Comparison of ENCODE assay signal across 9 cellular contexts in the genomic region with DNA sequence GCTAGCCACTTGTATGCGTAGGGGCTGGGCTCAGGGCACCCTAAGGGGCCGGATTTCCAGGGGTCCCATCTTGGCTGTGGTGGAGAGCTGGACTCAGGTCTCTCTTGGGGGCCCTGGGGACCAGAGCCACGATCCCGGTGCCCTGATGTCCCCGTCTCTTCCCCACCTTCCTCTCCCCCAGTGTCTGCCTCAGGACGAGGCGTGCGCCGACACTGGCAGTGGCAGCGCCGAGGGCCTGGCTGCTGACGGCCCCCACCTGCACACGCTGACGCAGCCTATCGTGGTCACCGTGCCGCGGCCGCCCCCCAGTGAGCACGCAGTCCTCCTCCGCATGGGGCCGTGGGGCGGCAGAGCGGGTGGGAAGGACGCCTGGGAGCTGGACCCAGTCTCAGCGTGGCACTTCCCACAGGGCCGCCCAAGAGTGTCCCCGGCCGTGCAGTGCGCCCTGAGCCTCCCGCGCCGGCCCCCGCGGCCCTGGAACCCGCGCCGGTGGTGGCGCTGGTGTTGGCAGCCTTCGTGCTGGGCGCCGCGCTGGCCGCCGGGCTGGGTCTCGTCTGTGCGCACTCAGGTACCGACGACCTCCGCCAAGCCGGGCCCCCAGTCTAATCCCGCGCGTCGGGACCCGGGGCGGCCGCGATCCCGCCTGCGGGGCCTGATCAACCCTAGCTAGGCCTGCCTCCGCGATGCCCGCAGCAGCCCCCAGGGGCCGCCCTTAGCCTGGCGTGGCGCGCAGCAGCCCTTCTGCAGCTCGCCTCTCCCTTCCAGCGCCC. TPM values are rescaled to one million over a fixed set of nuclear protein-coding genes. Genes with fewer than 3 reads are reported as not detected.
DNase-seq lines count a peak whose midpoint lies in the region; ATAC-seq and TF ChIP-seq lines count a peak whose summit lies in the region.
"Had no signal": no experiment of that assay in that cellular context is flagged by ENCODE, and none has a peak within 500 bp of the region (broad histone marks: within the 10 kb centered on the region; RNA-seq: fewer than 3 reads in every experiment).

No MANE protein-coding gene starts in this region.

- H3K36me3 ChIP-seq in OCI-LY7 (ENCODE audit: insufficient read depth, low read length) = peaks cover 13% of the 10 kb centered on the region; the same call in 1 of the 2 replicates

- peaks cover 16% of the 10 kb centered on the region for H3K4me1 ChIP-seq in OCI-LY7 (ENCODE audit: insufficient read depth, low read length, poor library complexity, severe bottlenecking)

- peak; percentile 37 to 67 for DNase-seq in NCI-H524 (lab: John Stamatoyannopoulos, UW)
- no peak for DNase-seq in NCI-H524 treated with DMSO at 0.1 percent for 48 hours (lab: John Stamatoyannopoulos, UW)
- DNase-seq in OCI-LY7 (ENCODE audit: low spot score) = peak; percentile 44
- DNase-seq in activated gamma-delta T cell treated with Interleukin-2 at 50 U/mL for 16 hours = peak; percentile 50
- DNase-seq in fibroblast of the aortic adventitia (ENCODE audit: low read depth) = peak; percentile 45
- peak in 6 of 10 donors; percentile 55 to 94 (median 80) for DNase-seq in posterior cingulate gyrus
- DNase-seq in DMS153 (lab: John Stamatoyannopoulos, UW) = no peak

- H3K79me2 ChIP-seq in OCI-LY7 (ENCODE audit: insufficient read depth, low read depth, low read length) = no peaks in the 10 kb centered on the region

- no peaks in the 10 kb centered on the region for H3K9me2 ChIP-seq in OCI-LY7 (ENCODE audit: insufficient read depth, low read length)

- no peak overlapping the region for H3K27ac ChIP-seq in OCI-LY7 (ENCODE audit: low read depth, low read length, poor library complexity, severe bottlenecking)

- TF ChIP-seq CTCF in OCI-LY7 (conservative IDR thresholded peaks at IDR 0.05; ENCODE audit: low read length) (peak; percentile 59), fibroblast of the aortic adventitia (IDR thresholded peaks at IDR 0.05; ENCODE audit: insufficient read depth, low read length) (peak; percentile 63)

- POLR2A ChIA-PET in OCI-LY7 (lab: Charles Lee) = no interaction called here

- intact Hi-C loops in OCI-LY7 (cut with micrococcal nuclease; ENCODE audit: unreplicated experiment) = no loop called here
- intact Hi-C loops in posterior cingulate gyrus (cut with DNase I) = loop anchor here (2.0 kb wide), 1 partner anchor 13 kb away; no protein-coding TSS in a partner anchor

- no peak overlapping the region for H3K4me2 ChIP-seq in OCI-LY7 (ENCODE audit: low read length)

- H4K20me1 ChIP-seq in OCI-LY7 (ENCODE audit: insufficient read depth, low read length) = peaks cover 6% of the 10 kb centered on the region; the same call in 1 of the 2 replicates

- no peak overlapping the region for H2AFZ ChIP-seq in OCI-LY7 (ENCODE audit: low read length)

- BruUV-seq in OCI-LY7 (replicated peaks; lab: Mats Ljungman, UMichigan) = no TSS peak

- CTCF ChIA-PET in OCI-LY7 (lab: Charles Lee; ENCODE audit: unreplicated experiment) = no interaction called here

- no peaks in the 10 kb centered on the region for H3K9me3 ChIP-seq in OCI-LY7 (ENCODE audit: low read length)

- H3K4me3 ChIP-seq in OCI-LY7 (ENCODE audit: low read depth, low read length, poor library complexity, severe bottlenecking) (no peak overlapping the region), fibroblast of the aortic adventitia (ENCODE audit: low read depth, low read length) (peak overlapping the region; percentile 39)

- no peak for ATAC-seq in GM21825 (IDR thresholded peaks at IDR 0.05; ENCODE audit: unreplicated experiment)

RNA-seq across cellular contexts. Expression of gene SNAPC2, which starts 2.7 kb away (rescaled TPM):
- 4.9 and 21.6 TPM in 2 replicates for total RNA-seq in OCI-LY7 (2014; rRNA removed; shearing (Covaris generic))
- 6.2 and 8.2 TPM in 2 replicates for total RNA-seq in OCI-LY7 (2022)
- 17.3 and 27.8 TPM in 2 replicates for total RNA-seq in fibroblast of the aortic adventitia (ENCODE audit: low replicate concordance)

RNA-seq across cellular contexts. Expression of gene TGFBR3L, which starts 2.8 kb away (rescaled TPM):
- 0.13 TPM in 1 of 2 replicates, not detected in the other for total RNA-seq in OCI-LY7 (2014; rRNA removed; shearing (Covaris generic))
- total RNA-seq in OCI-LY7 (2022) = 0.61 and 0.74 TPM in 2 replicates
- total RNA-seq in fibroblast of the aortic adventitia (ENCODE audit: low replicate concordance) = 0.99 and 1.3 TPM in 2 replicates
- total RNA-seq: frontal cortex had no signal

RNA-seq across cellular contexts. Expression of gene CTXN1, which starts 8.5 kb away (rescaled TPM):
- total RNA-seq in OCI-LY7 (2014; rRNA removed; shearing (Covaris generic)) = 0.13 TPM in 1 of 2 replicates, not detected in the other
- total RNA-seq in OCI-LY7 (2022) (0.98 and 1.0 TPM in 2 replicates), fibroblast of the aortic adventitia (ENCODE audit: low replicate concordance) (2.8 and 4.1 TPM in 2 replicates)

RNA-seq across cellular contexts. Expression of gene MAP2K7, which starts 13.8 kb away (rescaled TPM):
- total RNA-seq in OCI-LY7 (2014; rRNA removed; shearing (Covaris generic)) = 19.4 and 23.2 TPM in 2 replicates
- total RNA-seq in OCI-LY7 (2022) = 44.5 and 48.1 TPM in 2 replicates
- 3.4 and 10.2 TPM in 2 replicates for total RNA-seq in fibroblast of the aortic adventitia (ENCODE audit: low replicate concordance)

RNA-seq across cellular contexts. Expression of gene TIMM44, which starts 26.0 kb away (rescaled TPM):
- 86.0 and 89.0 TPM in 2 replicates for total RNA-seq in OCI-LY7 (2014; rRNA removed; shearing (Covaris generic))
- 97.6 and 116 TPM in 2 replicates for total RNA-seq in OCI-LY7 (2022)
- 36.5 and 40.7 TPM in 2 replicates for total RNA-seq in fibroblast of the aortic adventitia (ENCODE audit: low replicate concordance)

Comparison
In these comparisons a context has a peak if more than half of its experiments do, and no peak if none do; other contexts are left out.
1. DNase-seq: peak in NCI-H524 (2 of 2), OCI-LY7 (single experiment), activated gamma-delta T cell treated with Interleukin-2 at 50 U/mL for 16 hours (single experiment), fibroblast of the aortic adventitia (single experiment) and posterior cingulate gyrus (6 of 10); none in NCI-H524 treated with DMSO at 0.1 percent for 48 hours (single experiment) and DMS153 (single experiment).